In the genomic region with DNA sequence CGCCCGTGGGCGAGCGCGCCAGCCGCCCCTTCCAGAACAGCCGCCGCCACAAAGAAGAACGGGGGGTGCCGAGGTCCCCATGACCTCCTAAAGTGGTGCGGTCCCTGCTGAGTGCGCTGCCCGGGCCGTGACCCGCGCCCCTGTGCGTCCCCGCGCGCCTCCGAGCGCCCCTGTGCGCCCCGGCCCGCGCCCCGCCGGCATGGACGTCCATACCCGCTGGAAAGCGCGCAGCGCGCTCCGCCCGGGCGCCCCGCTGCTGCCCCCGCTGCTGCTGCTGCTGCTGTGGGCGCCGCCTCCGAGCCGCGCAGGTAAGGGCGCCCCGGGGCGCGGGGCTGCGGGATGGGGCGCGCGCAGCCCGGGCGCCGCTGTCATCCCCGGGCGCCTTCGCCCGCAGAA, we compare ENCODE assay signal across 12 cellular contexts. TPM values are rescaled to one million over a fixed set of nuclear protein-coding genes. Genes with fewer than 3 reads are reported as not detected.
DNase-seq lines count a peak whose midpoint lies in the region; ATAC-seq and TF ChIP-seq lines count a peak whose summit lies in the region.
"Had no signal": no experiment of that assay in that cellular context is flagged by ENCODE, and none has a peak within 500 bp of the region (broad histone marks: within the 10 kb centered on the region; RNA-seq: fewer than 3 reads in every experiment).

No MANE protein-coding gene starts in this region.

- TF ChIP-seq CTCF in left ventricle myocardium inferior (IDR thresholded peaks at IDR 0.05; ENCODE audit: borderline replicate concordance) (no peak), endodermal cell (conservative IDR thresholded peaks at IDR 0.05) (no peak)
- TF ChIP-seq CTCF in CD8-positive, alpha-beta T cell (IDR thresholded peaks at IDR 0.05): no peak

- intact Hi-C loops in left ventricle myocardium inferior (cut with micrococcal nuclease): no loop called here
- intact Hi-C loops in Right ventricle myocardium inferior (cut with DNase I): loop anchor here (5.0 to 10.0 kb wide), 3 partner anchors 95 to 467 kb away; no protein-coding TSS in a partner anchor
- intact Hi-C loops in CD8-positive, alpha-beta T cell (cut with DNase I, micrococcal nuclease): no loop called here
- intact Hi-C loops in posterior vena cava (cut with DNase I): loop anchor here in 1 of 2 donors (5.0 to 10.0 kb wide), 2 partner anchors 187 to 780 kb away; no protein-coding TSS in a partner anchor

- CTCF ChIA-PET in CD8-positive, alpha-beta T cell (lab: Charles Lee): no interaction called here

- H3K27me3 ChIP-seq in left ventricle myocardium inferior (ENCODE audit: low read depth): peaks cover 33% of the 10 kb centered on the region
- no peaks in the 10 kb centered on the region for H3K27me3 ChIP-seq in endodermal cell (ENCODE audit: control insufficient read depth, insufficient read depth, low read length, poor library complexity, severe bottlenecking)
- no peaks in the 10 kb centered on the region for H3K27me3 ChIP-seq in CD8-positive, alpha-beta T cell (ENCODE audit: insufficient read depth, low read length)

- H3K4me3 Mint-ChIP-seq in endodermal cell: peak overlapping the region; percentile 75
- peak overlapping the region in 1 of 10 donors; percentile 52 for H3K4me3 Mint-ChIP-seq in naive thymus-derived CD8-positive, alpha-beta T cell
- H3K4me3 Mint-ChIP-seq in CD8-positive, alpha-beta T cell: no peak overlapping the region

- POLR2A ChIA-PET in naive thymus-derived CD8-positive, alpha-beta T cell (lab: Charles Lee): no interaction called here
- POLR2A ChIA-PET in CD8-positive, alpha-beta T cell (lab: Charles Lee): no interaction called here

- no peaks in the 10 kb centered on the region for H3K9me3 ChIP-seq in left ventricle myocardium inferior (replicated peaks)
- no peaks in the 10 kb centered on the region for H3K9me3 ChIP-seq in endodermal cell (ENCODE audit: control insufficient read depth, low read length)
- H3K9me3 ChIP-seq in CD8-positive, alpha-beta T cell (ENCODE audit: low read length): no peaks in the 10 kb centered on the region

- H3K27me3 Mint-ChIP-seq in endodermal cell (ENCODE audit: insufficient read depth): no peaks in the 10 kb centered on the region
- peaks cover 3 to 45% (median 22%) of the 10 kb centered on the region in 5 donors for H3K27me3 Mint-ChIP-seq in naive thymus-derived CD8-positive, alpha-beta T cell
- H3K27me3 Mint-ChIP-seq in CD8-positive, alpha-beta T cell (ENCODE audit: low read depth): peaks cover 14% of the 10 kb centered on the region

- no peaks in the 10 kb centered on the region for H3K36me3 Mint-ChIP-seq in endodermal cell (ENCODE audit: low read depth)
- no peaks in the 10 kb centered on the region for H3K36me3 Mint-ChIP-seq in naive thymus-derived CD8-positive, alpha-beta T cell
- H3K36me3 Mint-ChIP-seq in CD8-positive, alpha-beta T cell: no peaks in the 10 kb centered on the region
- H3K36me3 Mint-ChIP-seq: CD8-positive, alpha-beta memory T cell; stimulated activated naive B cell treated with anti-CD40 and anti-IgM and Interleukin-4, amounts not matched to agents 10 μg/mL and 1 μg/mL and 100 μg/mL, for 72 hours had no signal

- peaks cover 33% of the 10 kb centered on the region for H3K4me1 Mint-ChIP-seq in endodermal cell
- H3K4me1 Mint-ChIP-seq in naive thymus-derived CD8-positive, alpha-beta T cell: peaks cover 0 to 2% (median under 1%) of the 10 kb centered on the region in 4 donors
- H3K4me1 Mint-ChIP-seq in CD8-positive, alpha-beta T cell (ENCODE audit: low read depth): peaks cover 4% of the 10 kb centered on the region
- H3K4me1 Mint-ChIP-seq: activated B cell treated with CpG ODN at 0.5 μM for 24 hours; stimulated activated naive B cell treated with anti-CD40 and anti-IgM and Interleukin-4, amounts not matched to agents 10 μg/mL and 1 μg/mL and 100 μg/mL, for 72 hours had no signal

- ATAC-seq in Right ventricle myocardium inferior: no peak
- ATAC-seq in naive thymus-derived CD8-positive, alpha-beta T cell: peak; percentile 18 to 45
- ATAC-seq in CD8-positive, alpha-beta T cell: no peak

- H3K36me3 ChIP-seq in left ventricle myocardium inferior (no peaks in the 10 kb centered on the region), endodermal cell (ENCODE audit: control insufficient read depth, insufficient read depth, low read length) (no peaks in the 10 kb centered on the region)
- H3K36me3 ChIP-seq in CD8-positive, alpha-beta T cell (ENCODE audit: insufficient read depth, low read length): no peaks in the 10 kb centered on the region

- 0% methylated on average over 59 of the region's 59 CpGs; no CpG with 5 or more reads in 1 of the 2 experiments for WGBS in endodermal cell (ENCODE audit: insufficient coverage in 1 of 2, insufficient read length in 1 of 2), 2 experiments

- H3K27ac ChIP-seq in left ventricle myocardium inferior (replicated peaks) (peak overlapping the region; percentile 89), endodermal cell (ENCODE audit: low read depth, low read length) (no peak overlapping the region)
- no peak overlapping the region for H3K27ac ChIP-seq in CD8-positive, alpha-beta T cell (ENCODE audit: low read depth, low read length)

- no peaks in the 10 kb centered on the region for H3K9me3 Mint-ChIP-seq in endodermal cell
- no peaks in the 10 kb centered on the region for H3K9me3 Mint-ChIP-seq in naive thymus-derived CD8-positive, alpha-beta T cell
- no peaks in the 10 kb centered on the region for H3K9me3 Mint-ChIP-seq in CD8-positive, alpha-beta T cell
- H3K9me3 Mint-ChIP-seq: activated B cell treated with CpG ODN at 0.5 μM for 24 hours; CD8-positive, alpha-beta memory T cell; stimulated activated naive B cell treated with anti-CD40 and anti-IgM and Interleukin-4, amounts not matched to agents 10 μg/mL and 1 μg/mL and 100 μg/mL, for 72 hours had no signal

- H3K9ac ChIP-seq in endodermal cell (ENCODE audit: extremely low read depth, low read length, poor library complexity, severe bottlenecking): peak overlapping the region; percentile 51

- H3K4me1 ChIP-seq in left ventricle myocardium inferior (peaks cover 45% of the 10 kb centered on the region), endodermal cell (ENCODE audit: control insufficient read depth, insufficient read depth, low read length) (peaks cover 10% of the 10 kb centered on the region)
- H3K4me1 ChIP-seq in CD8-positive, alpha-beta T cell (ENCODE audit: insufficient read depth, low read length): no peaks in the 10 kb centered on the region

- no peak overlapping the region for H3K27ac Mint-ChIP-seq in endodermal cell
- no peak overlapping the region for H3K27ac Mint-ChIP-seq in naive thymus-derived CD8-positive, alpha-beta T cell
- H3K27ac Mint-ChIP-seq in CD8-positive, alpha-beta T cell: no peak overlapping the region
- H3K27ac Mint-ChIP-seq: activated B cell treated with CpG ODN at 0.5 μM for 24 hours; stimulated activated naive B cell treated with anti-CD40 and anti-IgM and Interleukin-4, amounts not matched to agents 10 μg/mL and 1 μg/mL and 100 μg/mL, for 72 hours had no signal

- DNase-seq in left ventricle myocardium inferior (no peak), Right ventricle myocardium inferior (ENCODE audit: missing footprints) (no peak), endodermal cell (no peak), AML-193 (lab: John Stamatoyannopoulos, UW) (no peak), posterior vena cava (ENCODE audit: low spot score) (no peak)
- no peak for DNase-seq in naive thymus-derived CD8-positive, alpha-beta T cell
- DNase-seq in stimulated activated CD4-positive, alpha-beta T cell treated with anti-CD3 and anti-CD28 coated beads, Interleukin-2, amount 100 ng/mL, for 48 hours: no peak
- no peak for DNase-seq in CD8-positive, alpha-beta T cell
- DNase-seq: NCI-H2107; stimulated activated naive B cell treated with anti-CD40 and anti-IgM and Interleukin-4, amounts not matched to agents 10 μg/mL and 1 μg/mL and 100 μg/mL, for 72 hours had no signal

- H3K4me3 ChIP-seq in left ventricle myocardium inferior (peak overlapping the region; percentile 80), endodermal cell (ENCODE audit: low read length) (peak overlapping the region; percentile 82)
- no peak overlapping the region for H3K4me3 ChIP-seq in CD8-positive, alpha-beta T cell (ENCODE audit: low read depth, low read length)

RNA-seq across cellular contexts. Expression of gene COL5A1, which starts 0.4 kb away (rescaled TPM):
- total RNA-seq in left ventricle myocardium inferior (13.9 TPM), Right ventricle myocardium inferior (18.7 TPM), endodermal cell (10 to 100 TPM; 65.3 to 76.6 TPM), posterior vena cava (100 to 1,000 TPM in 1 of 2 donors, 10 to 100 TPM in 1; 71.1 to 196 TPM)
- 47.5 TPM for polyA plus RNA-seq in endodermal cell (2013, experiment 1 of 2)
- 53.7 TPM for polyA plus RNA-seq in endodermal cell (2013, experiment 2 of 2)
- total RNA-seq in naive thymus-derived CD8-positive, alpha-beta T cell: under 1 TPM in 1 of 2 experiments, not detected in 1; 0.26 TPM
- not detected for polyA plus RNA-seq in naive thymus-derived CD8-positive, alpha-beta T cell
- total RNA-seq in CD8-positive, alpha-beta T cell: under 1 TPM; 0.31 to 0.33 TPM

Comparison
In these comparisons a context has a peak if more than half of its experiments do, and no peak if none do; other contexts are left out.
1. ATAC-seq: peak in naive thymus-derived CD8-positive, alpha-beta T cell (2 of 2); none in Right ventricle myocardium inferior (single experiment) and CD8-positive, alpha-beta T cell (single experiment).
2. RNA of gene COL5A1, which starts 0.4 kb away (total RNA-seq): 71.1 to 196 TPM in posterior vena cava, 65.3 to 76.6 TPM in endodermal cell, 18.7 TPM in Right ventricle myocardium inferior (single experiment) and 13.9 TPM in left ventricle myocardium inferior (single experiment); 0.31 to 0.33 TPM in CD8-positive, alpha-beta T cell and 0.26 TPM in naive thymus-derived CD8-positive, alpha-beta T cell; every median in the first group is over 10 times any median in the second.